1 cellular context compared by ENCODE assay signal in the genomic region with DNA sequence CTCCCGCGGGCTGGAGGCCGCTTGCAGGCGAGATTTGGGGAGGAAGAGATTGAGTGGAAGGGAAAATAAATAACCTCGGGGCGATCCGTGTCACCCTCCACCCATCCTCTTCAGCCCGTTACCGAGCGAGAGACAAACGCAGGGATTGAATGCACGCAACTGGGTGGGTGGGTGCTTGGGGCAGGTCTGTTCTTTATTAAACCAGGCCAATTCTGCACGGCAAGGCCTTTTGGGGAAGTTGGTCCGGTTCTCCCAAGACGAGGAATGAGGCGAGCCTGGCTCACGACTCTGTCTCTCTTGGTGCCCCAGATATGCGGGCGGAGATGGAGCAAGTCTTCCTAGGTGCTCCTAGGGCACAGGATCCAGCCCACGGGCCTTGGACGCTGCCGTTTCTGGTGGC.
TF ChIP-seq lines count a peak whose summit lies in the region.

No MANE protein-coding gene starts in this region.

TF ChIP-seq in GM12878, 131 proteins besides CTCF, POLR2A, EP300 and RAD21 (continued from another document):
- TF ChIP-seq E2F4 (IDR thresholded peaks at IDR 0.05; ENCODE audit: low read depth, low read length), result no peak
- TF ChIP-seq RUNX3 (IDR thresholded peaks at IDR 0.05; ENCODE audit: low read length), result no peak
- TF ChIP-seq DPF2 (IDR thresholded peaks at IDR 0.05), result no peak
- TF ChIP-seq HDAC6 (IDR thresholded peaks at IDR 0.05; ENCODE audit: unreplicated experiment), result no peak
- TF ChIP-seq SMARCA5 (IDR thresholded peaks at IDR 0.05), result no peak
- TF ChIP-seq CHD4 (IDR thresholded peaks at IDR 0.05), result no peak
- no peak for TF ChIP-seq ETV6 (conservative IDR thresholded peaks at IDR 0.05 in 1 of 2, IDR thresholded peaks at IDR 0.05 in 1 of 2; ENCODE audit: borderline replicate concordance in 1 of 2, low read depth in 1 of 2)
- no peak for TF ChIP-seq TARDBP (IDR thresholded peaks at IDR 0.05; ENCODE audit: borderline replicate concordance)
- no peak for TF ChIP-seq NR2C1 (IDR thresholded peaks at IDR 0.05)
- no peak for TF ChIP-seq CBX3 (IDR thresholded peaks at IDR 0.05; ENCODE audit: borderline replicate concordance, low read depth)
- no peak for TF ChIP-seq ZBTB11 (CRISPR knock-in tag; IDR thresholded peaks at IDR 0.05)
- no peak for TF ChIP-seq NBN (IDR thresholded peaks at IDR 0.05)
